28 cellular contexts compared by ENCODE assay signal in genomic region chr7:107254398-107254985, GRCh38.
"Had no signal": no experiment of that assay in that cellular context is flagged by ENCODE, and none has a peak within 500 bp of the region (broad histone marks: within the 10 kb centered on the region; RNA-seq: fewer than 3 reads in every experiment).

No MANE protein-coding gene starts in this region.

- ATAC-seq: activated naive CD4-positive, alpha-beta T cell treated with anti-CD3 and anti-CD28 coated beads, Interleukin-2, amount 50 U/mL, for 72 hours; activated T-cell treated with anti-CD3 and anti-CD28 coated beads, Interleukin-2, amount 50 U/mL, for 72 hours; esophagus mucosa; WTC11 had no signal

- H3K27me3 ChIP-seq: ascending aorta, breast epithelium, cardiac muscle cell, dorsolateral prefrontal cortex had no signal

- H3K9me3 ChIP-seq: ascending aorta, breast epithelium had no signal

- H3K36me3 ChIP-seq: ascending aorta, breast epithelium, cardiac muscle cell had no signal

- H3K27ac ChIP-seq: breast epithelium, cardiac muscle cell, coronary artery, VCaP had no signal

- H3K4me1 ChIP-seq: breast epithelium had no signal

- DNase-seq: activated CD4-positive, alpha-beta memory T cell treated with anti-CD3 and anti-CD28 coated beads, Interleukin-2, amount 10 ng/mL, durations not matched to agents 7 days and 5 days; activated CD4-positive, alpha-beta T cell treated with anti-CD3 and anti-CD28 coated beads for 1 hour; activated CD4-positive, alpha-beta T cell treated with anti-CD3 and anti-CD28 coated beads for 4 hours; activated CD4-positive, alpha-beta T cell treated with anti-CD3 and anti-CD28 coated beads, Interleukin-2, amount 10 ng/mL, durations not matched to agents 7 days and 5 days; activated CD4-positive, alpha-beta T cell treated with anti-CD3 and anti-CD28 coated beads, Interleukin-2, amount 50 U/mL, for 4 hours; activated CD8-positive, alpha-beta memory T cell treated with anti-CD3 and anti-CD28 coated beads, Interleukin-2, amount 50 U/mL, for 48 hours; activated gamma-delta T cell; activated naive CD4-positive, alpha-beta T cell; activated naive CD4-positive, alpha-beta T cell treated with anti-CD3 and anti-CD28 coated beads, Interleukin-2, amount 10 ng/mL, durations not matched to agents 7 days and 5 days; activated naive CD8-positive, alpha-beta T cell treated with anti-CD3 and anti-CD28 coated beads, Interleukin-2, amount 10 ng/mL, durations not matched to agents 7 days and 5 days; activated T-cell treated with anti-CD3 and anti-CD28 coated beads for 4 hours; activated T-cell treated with anti-CD3 and anti-CD28 coated beads, Interleukin-2, amount 50 U/mL, for 24 hours; activated T-cell treated with anti-CD3 and anti-CD28 coated beads, Interleukin-2, amount 50 U/mL, for 72 hours; central memory CD4-positive, alpha-beta T cell; dorsolateral prefrontal cortex; effector memory CD4-positive, alpha-beta T cell; endodermal cell; foreskin fibroblast; head of caudate nucleus; T-helper 2 cell had no signal

- H3K4me3 ChIP-seq: ascending aorta, breast epithelium, cardiac muscle cell, coronary artery, dorsolateral prefrontal cortex had no signal
